In genomic region chr6:118800394-118801071, GRCh38 we compare ENCODE assay signal across 8 cellular contexts.
DNase-seq lines count a peak whose midpoint lies in the region; ATAC-seq and TF ChIP-seq lines count a peak whose summit lies in the region.

No MANE protein-coding gene starts in this region.

- peak; percentile 89 for DNase-seq in CD1c-positive myeloid dendritic cell (ENCODE audit: extremely low spot score)
- DNase-seq in NCI-H69 (lab: John Stamatoyannopoulos, UW), result peak; percentile 98
- DNase-seq in activated CD4-positive, alpha-beta T cell treated with anti-CD3 and anti-CD28 coated beads, Interleukin-2, amount 50 U/mL, for 24 hours (ENCODE audit: low read depth in 1 of 2, low spot score in 1 of 2), result peak; percentile 38 to 88
- peak; percentile 90 for DNase-seq in dermis blood vessel endothelial cell
- peak; percentile 64 to 75 (median 75) for DNase-seq in stimulated activated CD4-positive, alpha-beta T cell treated with anti-CD3 and anti-CD28 coated beads, TNF-alpha, amount 100 ng/mL, for 24 hours (ENCODE audit: low read depth in 3 of 3)

- H3K4me3 ChIP-seq in liver (ENCODE audit: low read depth in 1 of 3, low read length in 3 of 3), result no peak overlapping the region

- ATAC-seq in GM19395 (IDR thresholded peaks at IDR 0.05; ENCODE audit: unreplicated experiment), result peak; percentile 99
- peak; percentile 89 for ATAC-seq in HG03565 (IDR thresholded peaks at IDR 0.05; ENCODE audit: unreplicated experiment)

- H3K9ac ChIP-seq in liver (ENCODE audit: low read depth in 1 of 2, low read length in 2 of 2), result no peak overlapping the region

- no peak overlapping the region for H3K27ac ChIP-seq in liver (ENCODE audit: low read depth in 1 of 2, low read length in 2 of 2)

- peak; percentile 80 for TF ChIP-seq CTCF in liver (IDR thresholded peaks at IDR 0.05; ENCODE audit: low read depth, low read length, missing input control)

- H3K36me3 ChIP-seq in liver (ENCODE audit: control insufficient read depth in 4 of 4, insufficient read depth in 3 of 4, low read depth in 1 of 4, low read length in 3 of 4), result no peaks in the 10 kb centered on the region

- no peaks in the 10 kb centered on the region for H3K27me3 ChIP-seq in liver (ENCODE audit: control insufficient read depth in 4 of 4, insufficient read depth in 4 of 4, low read length in 3 of 4)

- 29% methylated on average over 17 of the region's 17 CpGs for WGBS in liver

- peak; percentile 81 to 82 for TF ChIP-seq RAD21 in liver (IDR thresholded peaks at IDR 0.05)

- H3K4me1 ChIP-seq in liver (ENCODE audit: control insufficient read depth in 4 of 4, insufficient read depth in 4 of 4, low read length in 3 of 4), result peaks cover 0 to 5% (median 1%) of the 10 kb centered on the region in 4 donors

- no peaks in the 10 kb centered on the region for H3K9me3 ChIP-seq in liver (ENCODE audit: control insufficient read depth in 4 of 4, low read length in 3 of 4)

TF ChIP-seq in liver, 16 proteins besides CTCF, POLR2A, EP300 and RAD21:
- no peak for TF ChIP-seq HNF4G (IDR thresholded peaks at IDR 0.05)
- no peak for TF ChIP-seq NR2F2 (IDR thresholded peaks at IDR 0.05)
- TF ChIP-seq JUND (IDR thresholded peaks at IDR 0.05), result no peak
- TF ChIP-seq FOXA2 (IDR thresholded peaks at IDR 0.05), result no peak
- no peak for TF ChIP-seq GABPA (IDR thresholded peaks at IDR 0.05 in 1 of 2, conservative IDR thresholded peaks at IDR 0.05 in 1 of 2)
- no peak for TF ChIP-seq EGR1 (IDR thresholded peaks at IDR 0.05; ENCODE audit: low read depth in 2 of 2)
- no peak for TF ChIP-seq FOXA1 (IDR thresholded peaks at IDR 0.05)
- TF ChIP-seq TAF1 (conservative IDR thresholded peaks at IDR 0.05), result no peak
- no peak for TF ChIP-seq REST (IDR thresholded peaks at IDR 0.05)
- TF ChIP-seq SP1 (IDR thresholded peaks at IDR 0.05), result no peak
- no peak for TF ChIP-seq YY1 (IDR thresholded peaks at IDR 0.05)
- no peak for TF ChIP-seq RXRA (IDR thresholded peaks at IDR 0.05)
- TF ChIP-seq ATF3 (IDR thresholded peaks at IDR 0.05), result no peak
- no peak for TF ChIP-seq ZBTB33 (IDR thresholded peaks at IDR 0.05)
- no peak for TF ChIP-seq HNF4A (conservative IDR thresholded peaks at IDR 0.05)
- no peak for TF ChIP-seq MAX (IDR thresholded peaks at IDR 0.05)
